Comparison of ENCODE assay signal across 34 cellular contexts in genomic region chr5:6049662-6050061, GRCh38.
"Had no signal": no experiment of that assay in that cellular context is flagged by ENCODE, and none has a peak within 500 bp of the region (broad histone marks: within the 10 kb centered on the region; RNA-seq: fewer than 3 reads in every experiment).

No MANE protein-coding gene starts in this region.

- ATAC-seq: activated naive CD4-positive, alpha-beta T cell treated with anti-CD3 and anti-CD28 coated beads, Interleukin-2, amount 50 U/mL, for 72 hours; activated naive CD8-positive, alpha-beta T cell treated with anti-CD3 and anti-CD28 coated beads, Interleukin-2, amount 50 U/mL, for 24 hours; activated T-cell treated with anti-CD3 and anti-CD28 coated beads, Interleukin-2, amount 50 U/mL, for 4 hours; activated T-cell treated with anti-CD3 and anti-CD28 coated beads, Interleukin-2, amount 50 U/mL, for 72 hours; activated T-helper 17 cell treated with anti-CD3 and anti-CD28 coated beads, Interleukin-2, amount 50 U/mL, for 72 hours; body of pancreas had no signal

- FAIRE-seq: astrocyte, bronchial epithelial cell had no signal

- H3K27me3 ChIP-seq: adrenal gland, ascending aorta, body of pancreas, brain microvascular endothelial cell, breast epithelium, cardiac muscle cell had no signal

- DNase-seq: activated effector memory CD4-positive, alpha-beta T cell treated with anti-CD3 and anti-CD28 coated beads, Interleukin-2, amount 50 U/mL, for 16 hours; activated effector memory CD4-positive, alpha-beta T cell treated with Interleukin-2 at 50 U/mL for 16 hours; activated gamma-delta T cell; activated gamma-delta T cell treated with Interleukin-2 at 50 U/mL for 16 hours; activated naive CD4-positive, alpha-beta T cell; activated naive CD4-positive, alpha-beta T cell treated with anti-CD3 and anti-CD28 coated beads for 36 hours; activated naive CD4-positive, alpha-beta T cell treated with anti-CD3 and anti-CD28 coated beads, Interleukin-2, amount 10 ng/mL, durations not matched to agents 7 days and 5 days; activated naive CD4-positive, alpha-beta T cell treated with anti-CD3 and anti-CD28 coated beads, Interleukin-2, amount 50 U/mL, for 16 hours; activated naive CD4-positive, alpha-beta T cell treated with Interleukin-2 at 50 U/mL for 16 hours; activated naive CD8-positive, alpha-beta T cell treated with anti-CD3 and anti-CD28 coated beads for 36 hours; activated naive CD8-positive, alpha-beta T cell treated with anti-CD3 and anti-CD28 coated beads, Interleukin-2, amount 10 ng/mL, durations not matched to agents 7 days and 5 days; activated naive CD8-positive, alpha-beta T cell treated with anti-CD3 and anti-CD28 coated beads, Interleukin-2, amount 50 U/mL, for 24 hours; activated T-cell treated with anti-CD3 and anti-CD28 coated beads, Interleukin-2, amount 50 U/mL, for 1 hour; activated T-cell treated with anti-CD3 and anti-CD28 coated beads, Interleukin-2, amount 50 U/mL, for 24 hours; activated T-cell treated with anti-CD3 and anti-CD28 coated beads, Interleukin-2, amount 50 U/mL, for 4 hours; activated T-cell treated with anti-CD3 and anti-CD28 coated beads, Interleukin-2, amount 50 U/mL, for 48 hours; activated T-cell treated with anti-CD3 and anti-CD28 coated beads, Interleukin-2, amount 50 U/mL, for 72 hours; adrenal gland; amniotic stem cell; amygdala; anterior cingulate cortex; aorta; body of pancreas; brain microvascular endothelial cell; caudate nucleus; central memory CD4-positive, alpha-beta T cell; cerebellar nuclear complex had no signal

- H3K27ac ChIP-seq: adrenal gland, ascending aorta, body of pancreas, brain microvascular endothelial cell, breast epithelium, cardiac muscle cell had no signal

- H3K9me3 ChIP-seq: adrenal gland, ascending aorta, body of pancreas, breast epithelium had no signal

- H3K4me3 ChIP-seq: adrenal gland, ascending aorta, body of pancreas, breast epithelium, cardiac muscle cell had no signal

- H3K4me1 ChIP-seq: adrenal gland, ascending aorta, body of pancreas, breast epithelium had no signal

- H3K36me3 ChIP-seq: adrenal gland, ascending aorta, brain microvascular endothelial cell, breast epithelium, cardiac muscle cell had no signal
